11 cellular contexts compared by ENCODE assay signal in the genomic region with DNA sequence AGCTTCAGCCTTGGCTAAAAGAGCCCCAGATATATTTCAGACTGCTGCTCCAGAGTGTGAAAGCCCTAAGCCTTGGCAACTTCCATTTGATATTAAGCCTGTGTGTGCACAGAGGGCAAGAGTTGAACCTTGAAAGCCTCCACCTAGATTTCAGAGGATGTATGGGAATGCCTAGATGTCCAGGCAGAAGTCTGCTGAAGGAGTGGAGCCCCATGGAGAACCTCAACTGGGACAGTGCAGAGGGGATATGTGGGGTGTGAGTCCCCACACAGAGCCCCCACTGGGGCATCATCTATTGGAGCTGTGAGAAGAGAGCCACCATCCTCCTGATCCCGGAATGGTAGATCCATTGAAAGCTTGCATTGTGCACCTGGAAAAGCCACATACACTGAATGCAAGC.
"Had no signal": no experiment of that assay in that cellular context is flagged by ENCODE, and none has a peak within 500 bp of the region (broad histone marks: within the 10 kb centered on the region; RNA-seq: fewer than 3 reads in every experiment).

No MANE protein-coding gene starts in this region.

- ATAC-seq: GM23338, HCT116 had no signal

- H3K27ac ChIP-seq: GM23248 had no signal

- H3K9me3 ChIP-seq: HAP-1 had no signal

- H3K4me3 ChIP-seq: GM23248, GM23338, HAP-1 had no signal

- FAIRE-seq: H1, H54 had no signal

- H3K4me2 ChIP-seq: GM23338 had no signal

- H3K4me1 ChIP-seq: HAP-1 had no signal

- DNase-seq: GM23248, GOT3, H7, H9, HCEC 1CT, HFFc6 had no signal

- H3K9ac ChIP-seq: GM23248 had no signal

- H3K36me3 ChIP-seq: HAP-1 had no signal

- H2AFZ ChIP-seq: GM23248, GM23338 had no signal
